2 cellular contexts compared by ENCODE assay signal in genomic region chr22:16567617-16568424, GRCh38. TPM values are rescaled to one million over a fixed set of nuclear protein-coding genes. Genes with fewer than 3 reads are reported as not detected.
"Had no signal": no experiment of that assay in that cellular context is flagged by ENCODE, and none has a peak within 500 bp of the region (broad histone marks: within the 10 kb centered on the region; RNA-seq: fewer than 3 reads in every experiment).

No MANE protein-coding gene starts in this region.

RNA-seq across cellular contexts. Expression of gene CCT8L2, which starts 24.8 kb away (rescaled TPM):
- total RNA-seq: HT-29, SJSA1 had no signal
